In the genomic region with DNA sequence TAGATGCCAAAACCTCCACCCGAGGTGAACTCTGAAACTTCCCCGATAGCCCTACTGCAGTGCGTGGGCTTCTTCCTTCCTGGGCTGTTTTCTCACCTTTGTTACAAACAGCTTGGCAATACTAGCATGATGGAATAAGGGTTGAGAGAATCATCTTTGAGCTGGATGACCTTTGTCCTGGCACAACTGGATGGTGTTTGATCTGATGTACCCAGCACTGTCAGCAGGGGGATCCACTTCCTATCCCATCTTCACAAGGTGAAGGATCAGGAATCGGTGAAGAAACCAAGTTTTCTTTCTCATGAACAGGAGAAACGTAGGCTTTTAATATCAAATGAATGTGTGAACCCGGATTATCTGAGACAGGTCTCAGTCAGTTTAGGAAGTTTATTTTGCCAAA, we compare ENCODE assay signal across 1 cellular context.
TF ChIP-seq lines count a peak whose summit lies in the region.

No MANE protein-coding gene starts in this region.

TF ChIP-seq in HCT116, 20 proteins besides CTCF, POLR2A, EP300 and RAD21 (continued from another document):
- TF ChIP-seq ZBTB33 (IDR thresholded peaks at IDR 0.05; ENCODE audit: extremely low read depth, insufficient replicate concordance, low read length) = no peak
- TF ChIP-seq, protein P1, sequence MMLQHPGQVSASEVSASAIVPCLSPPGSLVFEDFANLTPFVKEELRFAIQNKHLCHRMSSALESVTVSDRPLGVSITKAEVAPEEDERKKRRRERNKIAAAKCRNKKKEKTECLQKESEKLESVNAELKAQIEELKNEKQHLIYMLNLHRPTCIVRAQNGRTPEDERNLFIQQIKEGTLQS (IDR thresholded peaks at IDR 0.05) = no peak
- TF ChIP-seq JUND (IDR thresholded peaks at IDR 0.05) = no peak
- TF ChIP-seq FOSL1 (IDR thresholded peaks at IDR 0.05; ENCODE audit: low read depth) = no peak
- TF ChIP-seq ZNF274 (IDR thresholded peaks at IDR 0.05; ENCODE audit: low read depth, low read length) = no peak
- no peak for TF ChIP-seq SIN3A (IDR thresholded peaks at IDR 0.05; ENCODE audit: low read depth)
- no peak for TF ChIP-seq TCF7L2 (IDR thresholded peaks at IDR 0.05; ENCODE audit: borderline replicate concordance, extremely low read depth, insufficient read depth, insufficient read length)
- no peak for TF ChIP-seq REST (IDR thresholded peaks at IDR 0.05; ENCODE audit: low read depth)
